Comparison of ENCODE assay signal across 17 cellular contexts in genomic region chr9:73074176-73074708, GRCh38.
DNase-seq lines count a peak whose midpoint lies in the region; ATAC-seq, FAIRE-seq and TF ChIP-seq lines count a peak whose summit lies in the region.
"Had no signal": no experiment of that assay in that cellular context is flagged by ENCODE, and none has a peak within 500 bp of the region (broad histone marks: within the 10 kb centered on the region; RNA-seq: fewer than 3 reads in every experiment).

No MANE protein-coding gene starts in this region.

- H3K27me3 ChIP-seq in body of pancreas (no peaks in the 10 kb centered on the region), tibial artery (no peaks in the 10 kb centered on the region)
- H3K27me3 ChIP-seq: BLaER1, left lung had no signal

- H3K9me3 ChIP-seq in body of pancreas (no peaks in the 10 kb centered on the region), kidney (ENCODE audit: control insufficient read depth in 1 of 2, low read length in 2 of 2) (no peaks in the 10 kb centered on the region), tibial artery (no peaks in the 10 kb centered on the region)
- H3K9me3 ChIP-seq: BLaER1, left lung had no signal

- H3K4me1 ChIP-seq in body of pancreas, result no peaks in the 10 kb centered on the region
- H3K4me1 ChIP-seq in kidney (ENCODE audit: control insufficient read depth in 1 of 2, insufficient read depth in 1 of 2, low read depth in 1 of 2, low read length in 2 of 2), result peaks cover 4 to 14% of the 10 kb centered on the region in 2 donors
- peaks cover 0 to 31% (median 8%) of the 10 kb centered on the region in 4 donors for H3K4me1 ChIP-seq in tibial artery
- H3K4me1 ChIP-seq: left lung had no signal

- TF ChIP-seq CTCF in body of pancreas (IDR thresholded peaks at IDR 0.05), result no peak
- no peak for TF ChIP-seq CTCF in kidney (IDR thresholded peaks at IDR 0.05; ENCODE audit: borderline replicate concordance, extremely low read depth, insufficient read depth)
- TF ChIP-seq CTCF in tibial artery (IDR thresholded peaks at IDR 0.05), result no peak

- DNase-seq in GM04504 (ENCODE audit: low read depth) (peak; percentile 21), body of pancreas (no peak), kidney (no peak), tibial artery (no peak), activated T-cell treated with anti-CD3 and anti-CD28 coated beads for 4 hours (no peak), NCI-H526 treated with DMSO at 0.1 percent for 48 hours (lab: John Stamatoyannopoulos, UW) (no peak), NCI-H2107 (lab: John Stamatoyannopoulos, UW) (no peak)
- DNase-seq: activated CD4-positive, alpha-beta memory T cell treated with anti-CD3 and anti-CD28 coated beads for 36 hours; amniotic stem cell; left lung; MV-4-11; naive B cell; NCI-H2081; NCI-H526; posterior cingulate gyrus had no signal

- H3K9ac ChIP-seq in kidney (ENCODE audit: low read length in 2 of 2), result no peak overlapping the region
- H3K9ac ChIP-seq: BLaER1 had no signal

- H3K27ac ChIP-seq in body of pancreas, result peak overlapping the region in 2 of 4 donors; percentile 37 to 43
- peak overlapping the region; percentile 54 for H3K27ac ChIP-seq in kidney (ENCODE audit: low read depth in 2 of 2, low read length in 2 of 2)
- H3K27ac ChIP-seq in tibial artery, result peak overlapping the region; percentile 61 to 62
- H3K27ac ChIP-seq: BLaER1, left lung had no signal

- H3K4me3 ChIP-seq in body of pancreas (no peak overlapping the region), kidney (ENCODE audit: low read length in 2 of 2) (no peak overlapping the region), tibial artery (no peak overlapping the region)
- H3K4me3 ChIP-seq: BLaER1, left lung had no signal

- ATAC-seq in body of pancreas, result peak; percentile 27
- no peak for ATAC-seq in HG03520 (IDR thresholded peaks at IDR 0.05; ENCODE audit: unreplicated experiment)
- ATAC-seq: left lung had no signal

- 37% methylated on average over 2 of the region's 2 CpGs for WGBS in body of pancreas, 2 donors

- TF ChIP-seq POLR2A in body of pancreas (IDR thresholded peaks at IDR 0.05), result no peak

- intact Hi-C loops in body of pancreas (cut with DNase I), result no loop called here
- intact Hi-C loops in kidney (cut with DNase I), result no loop called here
- intact Hi-C loops in tibial artery (cut with DNase I; ENCODE audit: low total_unique reads), result no loop called here

- no peak for FAIRE-seq in kidney (lab: Jason Lieb, UNC)

- no peaks in the 10 kb centered on the region for H3K36me3 ChIP-seq in body of pancreas (replicated peaks in 1 of 2; ENCODE audit: insufficient read depth in 1 of 2, low read depth in 2 of 2)
- H3K36me3 ChIP-seq in kidney (ENCODE audit: control insufficient read depth in 1 of 2, insufficient read depth in 2 of 2, low read length in 2 of 2), result no peaks in the 10 kb centered on the region
- no peaks in the 10 kb centered on the region for H3K36me3 ChIP-seq in tibial artery
- H3K36me3 ChIP-seq: BLaER1, left lung had no signal
